19 cellular contexts compared by ENCODE assay signal in genomic region chr5:139162448-139162847, GRCh38.
"Had no signal": no experiment of that assay in that cellular context is flagged by ENCODE, and none has a peak within 500 bp of the region (broad histone marks: within the 10 kb centered on the region; RNA-seq: fewer than 3 reads in every experiment).

No MANE protein-coding gene starts in this region.

- H3K4me1 ChIP-seq: left ventricle myocardium inferior had no signal

- H3K27me3 Mint-ChIP-seq: dendritic cell treated with granulocyte-macrophage colony-stimulating factor and Interleukin-4, amounts not matched to agents 40 ng/mL and 50 ng/mL, for 4 days; naive thymus-derived CD8-positive, alpha-beta T cell had no signal

- H3K4me3 Mint-ChIP-seq: activated CD4-positive, alpha-beta T cell treated with anti-CD3 and anti-CD28 coated beads, Interleukin-2, amount 10 ng/mL, durations not matched to agents 7 days and 5 days; activated naive CD4-positive, alpha-beta T cell treated with anti-CD3 and anti-CD28 coated beads for 36 hours; activated T-cell treated with anti-CD3 and anti-CD28 coated beads, Interleukin-2, amount 50 U/mL, for 4 hours; dendritic cell treated with granulocyte-macrophage colony-stimulating factor and Interleukin-4, amounts not matched to agents 40 ng/mL and 50 ng/mL, for 4 days; naive thymus-derived CD8-positive, alpha-beta T cell had no signal

- H3K27ac ChIP-seq: gastroesophageal sphincter, heart left ventricle, left ventricle myocardium inferior, thyroid gland had no signal

- H3K27ac Mint-ChIP-seq: activated CD4-positive, alpha-beta T cell treated with anti-CD3 and anti-CD28 coated beads, Interleukin-2, amount 10 ng/mL, durations not matched to agents 7 days and 5 days; activated naive CD4-positive, alpha-beta T cell treated with anti-CD3 and anti-CD28 coated beads for 36 hours; dendritic cell treated with granulocyte-macrophage colony-stimulating factor and Interleukin-4, amounts not matched to agents 40 ng/mL and 50 ng/mL, for 4 days; naive thymus-derived CD8-positive, alpha-beta T cell had no signal

- H3K36me3 ChIP-seq: gastroesophageal sphincter, heart left ventricle, left ventricle myocardium inferior, thyroid gland had no signal

- DNase-seq: activated CD4-positive, alpha-beta T cell treated with anti-CD3 and anti-CD28 coated beads, Interleukin-2, amount 10 ng/mL, durations not matched to agents 7 days and 5 days; activated CD8-positive, alpha-beta memory T cell treated with anti-CD3 and anti-CD28 coated beads, Interleukin-2, amount 50 U/mL, for 4 hours; activated naive CD4-positive, alpha-beta T cell treated with anti-CD3 and anti-CD28 coated beads for 36 hours; activated T-cell treated with anti-CD3 and anti-CD28 coated beads, Interleukin-2, amount 50 U/mL, for 4 hours; aorta; effector CD8-positive, alpha-beta T cell; heart left ventricle; left ventricle myocardium inferior; mammary epithelial cell; naive thymus-derived CD8-positive, alpha-beta T cell; retina; stimulated activated CD8-positive, alpha-beta memory T cell treated with anti-CD3 and anti-CD28 coated beads, Interleukin-4, amount 100 ng/mL, for 48 hours; stimulated activated naive CD4-positive, alpha-beta T cell treated with Interleukin-2 at 50 U/mL for 16 hours; T1000; thyroid gland had no signal

- H3K9me3 ChIP-seq: gastroesophageal sphincter, heart left ventricle, left ventricle myocardium inferior, thyroid gland had no signal

- ATAC-seq: activated CD4-positive, CD25-positive, alpha-beta regulatory T cell treated with anti-CD3 and anti-CD28 coated beads, Interleukin-2, amount 50 U/mL, for 24 hours; activated T-cell treated with anti-CD3 and anti-CD28 coated beads, Interleukin-2, amount 50 U/mL, for 4 hours; esophagus mucosa; gastroesophageal sphincter; heart left ventricle; naive thymus-derived CD8-positive, alpha-beta T cell had no signal

- H3K4me3 ChIP-seq: gastroesophageal sphincter, heart left ventricle, left ventricle myocardium inferior, thyroid gland had no signal

- H3K4me1 Mint-ChIP-seq: activated CD4-positive, alpha-beta T cell treated with anti-CD3 and anti-CD28 coated beads, Interleukin-2, amount 10 ng/mL, durations not matched to agents 7 days and 5 days had no signal

- H3K9me3 Mint-ChIP-seq: activated CD4-positive, alpha-beta T cell treated with anti-CD3 and anti-CD28 coated beads, Interleukin-2, amount 10 ng/mL, durations not matched to agents 7 days and 5 days; activated naive CD4-positive, alpha-beta T cell treated with anti-CD3 and anti-CD28 coated beads for 36 hours; activated T-cell treated with anti-CD3 and anti-CD28 coated beads, Interleukin-2, amount 50 U/mL, for 4 hours; dendritic cell treated with granulocyte-macrophage colony-stimulating factor and Interleukin-4, amounts not matched to agents 40 ng/mL and 50 ng/mL, for 4 days; naive thymus-derived CD8-positive, alpha-beta T cell had no signal
